23 cellular contexts compared by ENCODE assay signal in genomic region chr9:90991953-90992352, GRCh38.
DNase-seq lines count a peak whose midpoint lies in the region; ATAC-seq and TF ChIP-seq lines count a peak whose summit lies in the region.
"Had no signal": no experiment of that assay in that cellular context is flagged by ENCODE, and none has a peak within 500 bp of the region (broad histone marks: within the 10 kb centered on the region; RNA-seq: fewer than 3 reads in every experiment).

No MANE protein-coding gene starts in this region.

- H3K9me3 Mint-ChIP-seq in osteocyte (ENCODE audit: unreplicated experiment) = peaks cover 16% of the 10 kb centered on the region
- H3K9me3 Mint-ChIP-seq: activated naive CD4-positive, alpha-beta T cell treated with anti-CD3 and anti-CD28 coated beads, Interleukin-2, amount 50 U/mL, for 24 hours; dendritic cell treated with granulocyte-macrophage colony-stimulating factor and Interleukin-4, amounts not matched to agents 40 ng/mL and 50 ng/mL, for 4 days; neural crest cell had no signal

- no peak for ATAC-seq in GM21447 (IDR thresholded peaks at IDR 0.05; ENCODE audit: unreplicated experiment)
- ATAC-seq: activated CD8-positive, alpha-beta T cell treated with anti-CD3 and anti-CD28 coated beads, Interleukin-2, amount 10 ng/mL, durations not matched to agents 7 days and 5 days; body of pancreas had no signal

- peak overlapping the region; percentile 54 for H3K27ac Mint-ChIP-seq in osteocyte (ENCODE audit: unreplicated experiment)
- H3K27ac Mint-ChIP-seq: activated CD8-positive, alpha-beta T cell treated with anti-CD3 and anti-CD28 coated beads, Interleukin-2, amount 10 ng/mL, durations not matched to agents 7 days and 5 days; activated naive CD4-positive, alpha-beta T cell treated with anti-CD3 and anti-CD28 coated beads, Interleukin-2, amount 50 U/mL, for 24 hours; dendritic cell treated with granulocyte-macrophage colony-stimulating factor and Interleukin-4, amounts not matched to agents 40 ng/mL and 50 ng/mL, for 4 days; mesothelial cell of epicardium; type B pancreatic cell had no signal

- H3K4me3 Mint-ChIP-seq in osteocyte (ENCODE audit: unreplicated experiment) = no peak overlapping the region
- H3K4me3 Mint-ChIP-seq: activated CD8-positive, alpha-beta T cell treated with anti-CD3 and anti-CD28 coated beads, Interleukin-2, amount 10 ng/mL, durations not matched to agents 7 days and 5 days; activated naive CD4-positive, alpha-beta T cell treated with anti-CD3 and anti-CD28 coated beads, Interleukin-2, amount 50 U/mL, for 24 hours; dendritic cell treated with granulocyte-macrophage colony-stimulating factor and Interleukin-4, amounts not matched to agents 40 ng/mL and 50 ng/mL, for 4 days; mesothelial cell of epicardium; neural crest cell; type B pancreatic cell had no signal

- no peaks in the 10 kb centered on the region for H3K36me3 ChIP-seq in SJSA1

- peak overlapping the region; percentile 26 for H3K27ac ChIP-seq in SJSA1
- H3K27ac ChIP-seq: body of pancreas, HL-60 had no signal

- no peak for TF ChIP-seq CTCF in AG10803 (conservative IDR thresholded peaks at IDR 0.05; ENCODE audit: low read length)
- TF ChIP-seq CTCF in fibroblast of the aortic adventitia (IDR thresholded peaks at IDR 0.05; ENCODE audit: insufficient read depth, low read length) = no peak
- TF ChIP-seq CTCF in osteocyte (IDR thresholded peaks at IDR 0.05) = no peak

- H3K4me1 Mint-ChIP-seq in osteocyte (ENCODE audit: unreplicated experiment) = peaks cover 32% of the 10 kb centered on the region
- H3K4me1 Mint-ChIP-seq: activated naive CD4-positive, alpha-beta T cell treated with anti-CD3 and anti-CD28 coated beads, Interleukin-2, amount 50 U/mL, for 24 hours; neural crest cell had no signal

- no peaks in the 10 kb centered on the region for H3K27me3 Mint-ChIP-seq in osteocyte (ENCODE audit: unreplicated experiment)
- H3K27me3 Mint-ChIP-seq: activated naive CD4-positive, alpha-beta T cell treated with anti-CD3 and anti-CD28 coated beads, Interleukin-2, amount 50 U/mL, for 24 hours; type B pancreatic cell had no signal

- H3K4me1 ChIP-seq in SJSA1 (replicated peaks) = peaks cover 22% of the 10 kb centered on the region
- H3K4me1 ChIP-seq: body of pancreas had no signal

- H3K9me3 ChIP-seq in SJSA1 (replicated peaks) = peaks cover 8% of the 10 kb centered on the region; the same call in 1 of the 2 replicates
- H3K9me3 ChIP-seq: body of pancreas had no signal

- no peaks in the 10 kb centered on the region for H3K27me3 ChIP-seq in SJSA1 (replicated peaks)
- H3K27me3 ChIP-seq: body of pancreas had no signal

- peaks cover 4% of the 10 kb centered on the region for H3K36me3 Mint-ChIP-seq in osteocyte (ENCODE audit: unreplicated experiment)
- H3K36me3 Mint-ChIP-seq: activated naive CD4-positive, alpha-beta T cell treated with anti-CD3 and anti-CD28 coated beads, Interleukin-2, amount 50 U/mL, for 24 hours; mesothelial cell of epicardium had no signal

- peak; percentile 53 for DNase-seq in AG10803 (ENCODE audit: low read depth)
- DNase-seq in SJSA1 (ENCODE audit: low read depth in 1 of 2, low spot score in 2 of 2) = no peak
- DNase-seq in fibroblast of the aortic adventitia (ENCODE audit: low read depth) = peak; percentile 6
- DNase-seq in osteocyte (ENCODE audit: extremely low spot score, unreplicated experiment) = no peak
- DNase-seq in NCI-H2227 treated with DMSO at 0.1 percent for 48 hours (lab: John Stamatoyannopoulos, UW) = no peak
- DNase-seq in NCI-H146 treated with DMSO at 0.1 percent for 48 hours (lab: John Stamatoyannopoulos, UW; ENCODE audit: unreplicated experiment) = no peak
- DNase-seq in hepatic stellate cell (ENCODE audit: low spot score) = no peak
- DNase-seq: activated CD4-positive, CD25-positive, alpha-beta regulatory T cell; activated CD8-positive, alpha-beta T cell treated with anti-CD3 and anti-CD28 coated beads, Interleukin-2, amount 10 ng/mL, durations not matched to agents 7 days and 5 days; activated T-cell treated with anti-CD3 and anti-CD28 coated beads, Interleukin-2, amount 50 U/mL, for 48 hours; body of pancreas; islet precursor cell; MV-4-11; NCI-H2081; NCI-H510A; stimulated activated naive CD4-positive, alpha-beta T cell treated with Interleukin-2 at 50 U/mL for 16 hours had no signal

- H3K4me3 ChIP-seq in AG10803 (ENCODE audit: low read length) = no peak overlapping the region
- H3K4me3 ChIP-seq in SJSA1 = no peak overlapping the region
- H3K4me3 ChIP-seq in fibroblast of the aortic adventitia (ENCODE audit: low read depth, low read length) = no peak overlapping the region
- H3K4me3 ChIP-seq: body of pancreas had no signal

Comparison
In these comparisons a context has a peak if more than half of its experiments do, and no peak if none do; other contexts are left out.
1. DNase-seq: peak in AG10803 (single experiment) and fibroblast of the aortic adventitia (single experiment); none in SJSA1 (0 of 2), osteocyte (single experiment), NCI-H2227 treated with DMSO at 0.1 percent for 48 hours (single experiment), NCI-H146 treated with DMSO at 0.1 percent for 48 hours (single experiment) and hepatic stellate cell (single experiment).